ENCODE assay signal across 26 cellular contexts in genomic region chr1:29586215-29586614, GRCh38.
"Had no signal": no experiment of that assay in that cellular context is flagged by ENCODE, and none has a peak within 500 bp of the region (broad histone marks: within the 10 kb centered on the region; RNA-seq: fewer than 3 reads in every experiment).

No MANE protein-coding gene starts in this region.

- H3K4me3 Mint-ChIP-seq: mesothelial cell of epicardium; naive B cell; natural killer cell; nephron progenitor cell; neural progenitor cell; stimulated activated effector memory CD8-positive, alpha-beta T cell treated with anti-CD3 and anti-CD28 coated beads, Interleukin-12 subunit alpha, Interleukin-12 subunit beta, amount 100 ng/mL, for 72 hours; stimulated activated naive CD8-positive, alpha-beta T cell treated with anti-CD3 and anti-CD28 coated beads, Interleukin-15, Interleukin-2, amounts not matched to agents 100 ng/mL and 50 ng/mL, for 24 hours had no signal

- H3K36me3 ChIP-seq: left ventricle myocardium inferior, neural progenitor cell, pancreas, prostate gland, spleen, suprapubic skin, thoracic aorta, tibial artery, upper lobe of right lung had no signal

- H3K4me2 ChIP-seq: neural progenitor cell had no signal

- H3K9ac ChIP-seq: neural progenitor cell had no signal

- H3K27me3 ChIP-seq: neural progenitor cell, pancreas had no signal

- H3K4me1 ChIP-seq: left ventricle myocardium inferior, neural progenitor cell, pancreas, prostate gland, spleen, suprapubic skin, tibial artery, upper lobe of right lung had no signal

- H3K9me3 ChIP-seq: left ventricle myocardium inferior, pancreas, prostate gland, spleen, suprapubic skin, thoracic aorta, tibial artery, upper lobe of right lung had no signal

- H3K4me3 ChIP-seq: left ventricle myocardium inferior, lung, neural progenitor cell, pancreas, prostate gland, spleen, suprapubic skin, thoracic aorta, tibial artery, upper lobe of right lung had no signal

- H3K4me1 Mint-ChIP-seq: mesothelial cell of epicardium; naive B cell; natural killer cell; stimulated activated effector memory CD8-positive, alpha-beta T cell treated with anti-CD3 and anti-CD28 coated beads, Interleukin-12 subunit alpha, Interleukin-12 subunit beta, amount 100 ng/mL, for 72 hours had no signal

- H3K27ac Mint-ChIP-seq: mesothelial cell of epicardium; naive B cell; natural killer cell; nephron progenitor cell; neural progenitor cell; stimulated activated effector memory CD8-positive, alpha-beta T cell treated with anti-CD3 and anti-CD28 coated beads, Interleukin-12 subunit alpha, Interleukin-12 subunit beta, amount 100 ng/mL, for 72 hours; stimulated activated naive CD8-positive, alpha-beta T cell treated with anti-CD3 and anti-CD28 coated beads, Interleukin-15, Interleukin-2, amounts not matched to agents 100 ng/mL and 50 ng/mL, for 24 hours had no signal

- FAIRE-seq: pancreas, small intestine, urothelium cell line had no signal

- H3K36me3 Mint-ChIP-seq: mesothelial cell of epicardium; naive B cell; natural killer cell; neural progenitor cell; stimulated activated effector memory CD8-positive, alpha-beta T cell treated with anti-CD3 and anti-CD28 coated beads, Interleukin-12 subunit alpha, Interleukin-12 subunit beta, amount 100 ng/mL, for 72 hours had no signal

- DNase-seq: hippocampal formation; left ventricle myocardium inferior; mesendoderm; naive B cell; natural killer cell; nephron progenitor cell; pancreas; posterior cingulate gyrus; retina; right cardiac atrium; small intestine; spleen; stimulated activated CD4-positive, alpha-beta T cell treated with anti-CD3 and anti-CD28 coated beads, Interleukin-4, amount 100 ng/mL, for 24 hours; stimulated activated naive CD4-positive, alpha-beta T cell; tibial artery; trophoblast cell; upper lobe of right lung had no signal

- H3K27ac ChIP-seq: left ventricle myocardium inferior, neural progenitor cell, pancreas, prostate gland, spleen, suprapubic skin, thoracic aorta, tibial artery, upper lobe of right lung had no signal

- H3K9me3 Mint-ChIP-seq: mesothelial cell of epicardium; natural killer cell; nephron progenitor cell; neural progenitor cell; stimulated activated naive CD8-positive, alpha-beta T cell treated with anti-CD3 and anti-CD28 coated beads, Interleukin-15, Interleukin-2, amounts not matched to agents 100 ng/mL and 50 ng/mL, for 24 hours had no signal

- H2AFZ ChIP-seq: neural progenitor cell had no signal
